8 cellular contexts compared by ENCODE assay signal in the genomic region with DNA sequence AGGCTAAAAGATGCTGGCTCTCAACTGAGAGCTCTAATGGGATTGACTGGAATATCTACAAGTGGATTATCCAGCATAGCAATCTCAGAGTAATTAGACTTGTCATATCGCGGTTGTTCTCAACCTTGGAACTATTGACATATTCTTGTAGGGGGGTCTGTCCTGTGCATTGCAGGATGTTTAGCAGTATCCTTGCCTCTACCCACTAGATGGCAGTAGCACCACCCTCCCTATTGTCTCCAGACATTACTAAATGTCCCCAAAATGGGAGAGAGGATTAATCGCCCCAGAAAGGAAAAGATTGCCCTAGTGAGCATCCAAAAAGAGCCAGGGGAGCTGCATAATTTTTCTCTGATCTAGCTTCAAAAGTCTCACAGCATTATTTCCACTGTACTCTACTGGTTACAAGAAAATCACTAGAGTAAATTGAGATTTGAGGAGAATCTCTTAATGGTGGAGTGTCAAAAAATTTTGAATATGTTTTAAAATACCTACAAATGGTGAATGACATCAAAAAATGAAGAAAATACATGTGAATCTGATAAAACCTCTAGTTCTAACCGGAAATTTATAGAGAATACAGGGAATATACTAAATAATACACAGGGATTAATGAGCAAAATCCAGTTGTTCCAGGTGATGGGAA.
A peak's percentile ranks its signal among the peaks of the same experiment; 100 is the strongest.
DNase-seq lines count a peak whose midpoint lies in the region; ATAC-seq and TF ChIP-seq lines count a peak whose summit lies in the region.

No MANE protein-coding gene starts in this region.

- no peaks in the 10 kb centered on the region for H3K4me1 Mint-ChIP-seq in activated naive CD8-positive, alpha-beta T cell treated with anti-CD3 and anti-CD28 coated beads, Interleukin-2, amount 50 U/mL, for 24 hours
- no peaks in the 10 kb centered on the region for H3K4me1 Mint-ChIP-seq in activated naive CD8-positive, alpha-beta T cell treated with anti-CD3 and anti-CD28 coated beads for 36 hours

- H3K27ac Mint-ChIP-seq in activated naive CD8-positive, alpha-beta T cell treated with anti-CD3 and anti-CD28 coated beads, Interleukin-2, amount 50 U/mL, for 24 hours: no peak overlapping the region
- H3K27ac Mint-ChIP-seq in activated naive CD8-positive, alpha-beta T cell treated with anti-CD3 and anti-CD28 coated beads for 36 hours: no peak overlapping the region

- no peak overlapping the region for H2AFZ ChIP-seq in SU-DHL-6 (ENCODE audit: low read depth, low read length, severe bottlenecking)

- no peaks in the 10 kb centered on the region for H3K36me3 ChIP-seq in SU-DHL-6 (ENCODE audit: low read length)

- no peaks in the 10 kb centered on the region for H3F3A ChIP-seq in SU-DHL-6 (ENCODE audit: insufficient read depth)

- TF ChIP-seq CTCF in SU-DHL-6 (IDR thresholded peaks at IDR 0.05; ENCODE audit: insufficient read depth, low read length, poor library complexity, severe bottlenecking): peak; percentile 46

- no peak overlapping the region for H3K4me2 ChIP-seq in SU-DHL-6 (ENCODE audit: low read depth, low read length, poor library complexity, severe bottlenecking)

- no peak overlapping the region for H3K27ac ChIP-seq in SU-DHL-6 (ENCODE audit: low read depth, low read length)

- no peaks in the 10 kb centered on the region for H3K79me2 ChIP-seq in SU-DHL-6 (ENCODE audit: insufficient read depth, low read length)

- intact Hi-C loops in left cardiac atrium (cut with DNase I): no loop called here

- no peaks in the 10 kb centered on the region for H3K27me3 Mint-ChIP-seq in activated naive CD8-positive, alpha-beta T cell treated with anti-CD3 and anti-CD28 coated beads, Interleukin-2, amount 50 U/mL, for 24 hours
- H3K27me3 Mint-ChIP-seq in activated naive CD8-positive, alpha-beta T cell treated with anti-CD3 and anti-CD28 coated beads for 36 hours: no peaks in the 10 kb centered on the region

- no peaks in the 10 kb centered on the region for H3K9me2 ChIP-seq in SU-DHL-6 (replicated peaks; ENCODE audit: insufficient read depth, low read length)

- DNase-seq in activated naive CD8-positive, alpha-beta T cell treated with anti-CD3 and anti-CD28 coated beads, Interleukin-2, amount 50 U/mL, for 24 hours: peak; percentile 20
- no peak for DNase-seq in activated naive CD8-positive, alpha-beta T cell treated with anti-CD3 and anti-CD28 coated beads for 36 hours
- DNase-seq in HT-29 (ENCODE audit: low spot score): peak; percentile 77
- DNase-seq in left cardiac atrium: peak; percentile 19
- no peak for DNase-seq in cerebellum (ENCODE audit: low spot score)
- DNase-seq in DMS153 treated with DMSO at 0.1 percent for 48 hours (lab: John Stamatoyannopoulos, UW; ENCODE audit: unreplicated experiment): no peak

- no peak overlapping the region for H3K4me3 ChIP-seq in SU-DHL-6 (ENCODE audit: insufficient read depth, low read length, poor library complexity, severe bottlenecking)

- no peaks in the 10 kb centered on the region for H4K20me1 ChIP-seq in SU-DHL-6 (ENCODE audit: low read depth, low read length)

- H3K9me3 ChIP-seq in SU-DHL-6 (ENCODE audit: insufficient read depth, low read length): no peaks in the 10 kb centered on the region

- no peaks in the 10 kb centered on the region for H3K27me3 ChIP-seq in SU-DHL-6 (ENCODE audit: low read length)

- H3K9me3 Mint-ChIP-seq in activated naive CD8-positive, alpha-beta T cell treated with anti-CD3 and anti-CD28 coated beads, Interleukin-2, amount 50 U/mL, for 24 hours: no peaks in the 10 kb centered on the region
- H3K9me3 Mint-ChIP-seq in activated naive CD8-positive, alpha-beta T cell treated with anti-CD3 and anti-CD28 coated beads for 36 hours: no peaks in the 10 kb centered on the region

- H3K36me3 Mint-ChIP-seq in activated naive CD8-positive, alpha-beta T cell treated with anti-CD3 and anti-CD28 coated beads, Interleukin-2, amount 50 U/mL, for 24 hours (ENCODE audit: low read depth): no peaks in the 10 kb centered on the region
- no peaks in the 10 kb centered on the region for H3K36me3 Mint-ChIP-seq in activated naive CD8-positive, alpha-beta T cell treated with anti-CD3 and anti-CD28 coated beads for 36 hours

- no peak overlapping the region for H3K9ac ChIP-seq in SU-DHL-6 (ENCODE audit: low read length)

- no peak for ATAC-seq in activated naive CD8-positive, alpha-beta T cell treated with anti-CD3 and anti-CD28 coated beads, Interleukin-2, amount 50 U/mL, for 24 hours
- ATAC-seq in GM21786 (IDR thresholded peaks at IDR 0.05; ENCODE audit: unreplicated experiment) (peak; percentile 84), left cardiac atrium (no peak)

- H3K4me3 Mint-ChIP-seq in activated naive CD8-positive, alpha-beta T cell treated with anti-CD3 and anti-CD28 coated beads, Interleukin-2, amount 50 U/mL, for 24 hours: no peak overlapping the region
- H3K4me3 Mint-ChIP-seq in activated naive CD8-positive, alpha-beta T cell treated with anti-CD3 and anti-CD28 coated beads for 36 hours: no peak overlapping the region

Comparison
In these comparisons a context has a peak if more than half of its experiments do, and no peak if none do; other contexts are left out.
1. DNase-seq: peak in activated naive CD8-positive, alpha-beta T cell treated with anti-CD3 and anti-CD28 coated beads, Interleukin-2, amount 50 U/mL, for 24 hours (single experiment), HT-29 (single experiment) and left cardiac atrium (single experiment); none in activated naive CD8-positive, alpha-beta T cell treated with anti-CD3 and anti-CD28 coated beads for 36 hours (single experiment), cerebellum (single experiment) and DMS153 treated with DMSO at 0.1 percent for 48 hours (single experiment).